Comparison of ENCODE assay signal across 1 cellular context in genomic region chr1:109388884-109389637, GRCh38.
TF ChIP-seq lines count a peak whose summit lies in the region.

No MANE protein-coding gene starts in this region.

TF ChIP-seq in K562, 482 proteins besides CTCF, POLR2A, EP300 and RAD21 (continued from another document):
- no peak for TF ChIP-seq ZNF668 (CRISPR knock-in tag; IDR thresholded peaks at IDR 0.05)
- no peak for TF ChIP-seq BCL6 (CRISPR knock-in tag; IDR thresholded peaks at IDR 0.05)
